ENCODE assay signal across 18 cellular contexts in genomic region chr9:91034521-91034920, GRCh38.
A peak's percentile ranks its signal among the peaks of the same experiment; 100 is the strongest.
DNase-seq lines count a peak whose midpoint lies in the region; ATAC-seq and TF ChIP-seq lines count a peak whose summit lies in the region.
"Had no signal": no experiment of that assay in that cellular context is flagged by ENCODE, and none has a peak within 500 bp of the region (broad histone marks: within the 10 kb centered on the region; RNA-seq: fewer than 3 reads in every experiment).

No MANE protein-coding gene starts in this region.

- H3K27ac ChIP-seq in transverse colon, result peak overlapping the region in 1 of 4 donors; percentile 73
- H3K27ac ChIP-seq: brain microvascular endothelial cell, C4-2B, lower lobe of right lung, pancreas, SK-N-MC, upper lobe of right lung had no signal

- TF ChIP-seq CTCF in transverse colon (IDR thresholded peaks at IDR 0.05), result no peak

- no peaks in the 10 kb centered on the region for H3K9me3 ChIP-seq in transverse colon
- H3K9me3 ChIP-seq: Caco-2, HAP-1, lower lobe of right lung, pancreas, upper lobe of right lung had no signal

- no peaks in the 10 kb centered on the region for H3K27me3 ChIP-seq in transverse colon
- H3K27me3 ChIP-seq: brain microvascular endothelial cell, pancreas, upper lobe of right lung had no signal

- H3K4me3 ChIP-seq in transverse colon, result no peak overlapping the region
- H3K4me3 ChIP-seq: HAP-1, lower lobe of right lung, pancreas, SK-N-MC, upper lobe of right lung had no signal

- intact Hi-C loops in transverse colon (cut with DNase I; ENCODE audit: low total_unique reads), result loop anchor here (10.0 kb wide), 1 partner anchor 120 kb away; no protein-coding TSS in a partner anchor

- no peak for TF ChIP-seq EP300 in transverse colon (IDR thresholded peaks at IDR 0.05; ENCODE audit: low read depth)

- ATAC-seq in HG03097 (IDR thresholded peaks at IDR 0.05; ENCODE audit: low FRiP score, unreplicated experiment), result no peak
- ATAC-seq: lower lobe of right lung, pancreas, upper lobe of right lung had no signal

- 86 to 94% methylated on average over 8 to 9 of the region's 9 CpGs for WGBS in transverse colon (ENCODE audit: low coverage in 1 of 2), 2 donors

- DNase-seq in activated CD8-positive, alpha-beta memory T cell treated with anti-CD3 and anti-CD28 coated beads, Interleukin-2, amount 50 U/mL, for 48 hours, result peak; percentile 52
- DNase-seq in activated CD8-positive, alpha-beta memory T cell treated with anti-CD3 and anti-CD28 coated beads, Interleukin-2, amount 50 U/mL, for 4 hours, result no peak
- DNase-seq in NCI-H510A treated with DMSO at 0.1 percent for 48 hours (lab: John Stamatoyannopoulos, UW) (peak; percentile 79), ecto neural progenitor cell (ENCODE audit: low spot score) (peak; percentile 24), transverse colon (peak; percentile 20), SK-N-DZ (ENCODE audit: low spot score) (no peak), A172 (ENCODE audit: low spot score) (no peak)
- DNase-seq: amniotic stem cell, brain microvascular endothelial cell, Caco-2, lower lobe of right lung, NCI-H1436 treated with DMSO at 0.1 percent for 48 hours, pancreas, upper lobe of right lung had no signal

- peaks cover 15 to 21% (median 20%) of the 10 kb centered on the region in 4 donors for H3K4me1 ChIP-seq in transverse colon
- H3K4me1 ChIP-seq: HAP-1 had no signal

- no peak for TF ChIP-seq POLR2A in transverse colon (IDR thresholded peaks at IDR 0.05)

- H3K36me3 ChIP-seq in transverse colon, result no peaks in the 10 kb centered on the region
- H3K36me3 ChIP-seq: brain microvascular endothelial cell, HAP-1, lower lobe of right lung, pancreas, upper lobe of right lung had no signal

- in situ Hi-C loops in transverse colon (cut with MboI; ENCODE audit: low pct_ligation_motif_present in 1 of 4, low pct_unique_long_range_greater_than_20kb in 1 of 4, low sequenced_read_pairs in 3 of 4), result loop anchor here in 3 of 4 donors (5.0 to 25.0 kb wide), 2 partner anchors 403 kb away; no protein-coding TSS in a partner anchor

Comparison
In these comparisons a context has a peak if more than half of its experiments do, and no peak if none do; other contexts are left out.
1. DNase-seq: peak in activated CD8-positive, alpha-beta memory T cell treated with anti-CD3 and anti-CD28 coated beads, Interleukin-2, amount 50 U/mL, for 48 hours (single experiment), NCI-H510A treated with DMSO at 0.1 percent for 48 hours (single experiment), ecto neural progenitor cell (single experiment) and transverse colon (single experiment); none in activated CD8-positive, alpha-beta memory T cell treated with anti-CD3 and anti-CD28 coated beads, Interleukin-2, amount 50 U/mL, for 4 hours (single experiment), SK-N-DZ (single experiment) and A172 (single experiment).